9 cellular contexts compared by ENCODE assay signal in the genomic region with DNA sequence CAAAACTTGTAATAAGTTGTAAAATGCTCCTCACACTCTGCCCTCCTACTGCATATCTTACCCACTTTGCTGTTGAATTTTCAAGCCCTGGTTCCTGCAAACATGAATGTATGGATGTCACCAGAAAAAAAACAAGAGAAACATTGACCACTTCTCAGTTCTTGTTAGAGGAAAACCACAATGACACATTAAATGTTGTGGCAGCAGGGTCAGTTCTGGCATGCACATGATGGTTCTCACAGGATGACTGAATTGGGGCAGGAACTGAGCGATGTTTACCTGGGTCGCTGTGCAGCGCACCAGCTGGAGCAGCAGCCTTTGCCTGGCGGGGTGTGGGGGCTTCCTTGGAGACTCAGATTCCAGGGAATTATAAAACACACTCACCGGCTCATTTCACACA. TPM values are rescaled to one million over a fixed set of nuclear protein-coding genes. Genes with fewer than 3 reads are reported as not detected.
DNase-seq lines count a peak whose midpoint lies in the region; ATAC-seq lines count a peak whose summit lies in the region.
"Had no signal": no experiment of that assay in that cellular context is flagged by ENCODE, and none has a peak within 500 bp of the region (broad histone marks: within the 10 kb centered on the region; RNA-seq: fewer than 3 reads in every experiment).

No MANE protein-coding gene starts in this region.

- ATAC-seq in GM19463 (IDR thresholded peaks at IDR 0.05; ENCODE audit: unreplicated experiment) (peak; percentile 91), HG03460 (IDR thresholded peaks at IDR 0.05; ENCODE audit: unreplicated experiment) (peak; percentile 89)
- peak; percentile 85 for ATAC-seq in activated T-helper 17 cell treated with anti-CD3 and anti-CD28 coated beads, Interleukin-2, amount 50 U/mL, for 72 hours (replicated peaks)
- peak; percentile 83 for ATAC-seq in stimulated activated effector memory CD8-positive, alpha-beta T cell treated with anti-CD3 and anti-CD28 coated beads, Interleukin-12 subunit alpha, Interleukin-12 subunit beta, amount 100 ng/mL, for 72 hours
- ATAC-seq in naive thymus-derived CD8-positive, alpha-beta T cell, result no peak

- peaks cover 58% of the 10 kb centered on the region for H3K27me3 Mint-ChIP-seq in activated T-helper 17 cell treated with anti-CD3 and anti-CD28 coated beads, Interleukin-2, amount 50 U/mL, for 72 hours
- H3K27me3 Mint-ChIP-seq in naive thymus-derived CD8-positive, alpha-beta T cell, result peaks cover 13 to 53% (median 28%) of the 10 kb centered on the region in 5 donors

- no peak overlapping the region for H3K27ac Mint-ChIP-seq in activated T-helper 17 cell treated with anti-CD3 and anti-CD28 coated beads, Interleukin-2, amount 50 U/mL, for 72 hours
- H3K27ac Mint-ChIP-seq in stimulated activated effector memory CD8-positive, alpha-beta T cell treated with anti-CD3 and anti-CD28 coated beads, Interleukin-12 subunit alpha, Interleukin-12 subunit beta, amount 100 ng/mL, for 72 hours, result no peak overlapping the region
- H3K27ac Mint-ChIP-seq in naive thymus-derived CD8-positive, alpha-beta T cell, result no peak overlapping the region

- DNase-seq in stimulated activated effector memory CD8-positive, alpha-beta T cell treated with anti-CD3 and anti-CD28 coated beads, Interleukin-12 subunit alpha, Interleukin-12 subunit beta, amount 100 ng/mL, for 72 hours (ENCODE audit: low spot score in 2 of 2), result no peak
- DNase-seq in NCI-H2029 treated with DMSO at 0.1 percent for 48 hours (lab: John Stamatoyannopoulos, UW) (no peak), NK-92 (lab: John Stamatoyannopoulos, UW; ENCODE audit: unreplicated experiment) (no peak), NCI-H146 treated with DMSO at 0.1 percent for 48 hours (lab: John Stamatoyannopoulos, UW; ENCODE audit: unreplicated experiment) (no peak)
- DNase-seq in naive thymus-derived CD8-positive, alpha-beta T cell, result no peak
- DNase-seq: trophoblast cell had no signal

- H3K36me3 Mint-ChIP-seq in activated T-helper 17 cell treated with anti-CD3 and anti-CD28 coated beads, Interleukin-2, amount 50 U/mL, for 72 hours (ENCODE audit: low read depth), result no peaks in the 10 kb centered on the region
- H3K36me3 Mint-ChIP-seq in stimulated activated effector memory CD8-positive, alpha-beta T cell treated with anti-CD3 and anti-CD28 coated beads, Interleukin-12 subunit alpha, Interleukin-12 subunit beta, amount 100 ng/mL, for 72 hours, result no peaks in the 10 kb centered on the region
- no peaks in the 10 kb centered on the region for H3K36me3 Mint-ChIP-seq in naive thymus-derived CD8-positive, alpha-beta T cell

- H3K9me3 Mint-ChIP-seq in activated T-helper 17 cell treated with anti-CD3 and anti-CD28 coated beads, Interleukin-2, amount 50 U/mL, for 72 hours, result no peaks in the 10 kb centered on the region
- H3K9me3 Mint-ChIP-seq in stimulated activated effector memory CD8-positive, alpha-beta T cell treated with anti-CD3 and anti-CD28 coated beads, Interleukin-12 subunit alpha, Interleukin-12 subunit beta, amount 100 ng/mL, for 72 hours, result no peaks in the 10 kb centered on the region
- no peaks in the 10 kb centered on the region for H3K9me3 Mint-ChIP-seq in naive thymus-derived CD8-positive, alpha-beta T cell

- POLR2A ChIA-PET in naive thymus-derived CD8-positive, alpha-beta T cell (lab: Charles Lee), result no interaction called here

- H3K4me3 Mint-ChIP-seq in activated T-helper 17 cell treated with anti-CD3 and anti-CD28 coated beads, Interleukin-2, amount 50 U/mL, for 72 hours, result no peak overlapping the region
- H3K4me3 Mint-ChIP-seq in stimulated activated effector memory CD8-positive, alpha-beta T cell treated with anti-CD3 and anti-CD28 coated beads, Interleukin-12 subunit alpha, Interleukin-12 subunit beta, amount 100 ng/mL, for 72 hours, result no peak overlapping the region
- H3K4me3 Mint-ChIP-seq in naive thymus-derived CD8-positive, alpha-beta T cell, result no peak overlapping the region

- peaks cover 4% of the 10 kb centered on the region for H3K4me1 Mint-ChIP-seq in activated T-helper 17 cell treated with anti-CD3 and anti-CD28 coated beads, Interleukin-2, amount 50 U/mL, for 72 hours
- H3K4me1 Mint-ChIP-seq in stimulated activated effector memory CD8-positive, alpha-beta T cell treated with anti-CD3 and anti-CD28 coated beads, Interleukin-12 subunit alpha, Interleukin-12 subunit beta, amount 100 ng/mL, for 72 hours, result peaks cover 8% of the 10 kb centered on the region
- peaks cover 0 to 4% (median 0%) of the 10 kb centered on the region in 4 donors for H3K4me1 Mint-ChIP-seq in naive thymus-derived CD8-positive, alpha-beta T cell

RNA-seq across cellular contexts. Expression of gene PRKCE, which starts 14.0 kb away (rescaled TPM):
- total RNA-seq in activated T-helper 17 cell treated with anti-CD3 and anti-CD28 coated beads, Interleukin-2, amount 50 U/mL, for 72 hours, result 10 to 100 TPM; 15.9 to 16.6 TPM
- 10 to 100 TPM; 19.1 to 20.2 TPM for total RNA-seq in naive thymus-derived CD8-positive, alpha-beta T cell
- 1 to 10 TPM; 1.6 to 2.7 (median 2.4) TPM for polyA plus RNA-seq in naive thymus-derived CD8-positive, alpha-beta T cell

RNA-seq across cellular contexts. Expression of gene SRBD1, which starts 26.4 kb away (rescaled TPM):
- total RNA-seq in activated T-helper 17 cell treated with anti-CD3 and anti-CD28 coated beads, Interleukin-2, amount 50 U/mL, for 72 hours, result 10 to 100 TPM; 10.9 to 17.1 TPM
- total RNA-seq in naive thymus-derived CD8-positive, alpha-beta T cell, result 10 to 100 TPM; 24.5 to 26.3 TPM
- polyA plus RNA-seq in naive thymus-derived CD8-positive, alpha-beta T cell, result 10 to 100 TPM; 13.2 to 14.5 (median 14.4) TPM

Comparison
In these comparisons a context has a peak if more than half of its experiments do, and no peak if none do; other contexts are left out.
1. ATAC-seq: peak in GM19463 (single experiment), HG03460 (single experiment), activated T-helper 17 cell treated with anti-CD3 and anti-CD28 coated beads, Interleukin-2, amount 50 U/mL, for 72 hours (single experiment) and stimulated activated effector memory CD8-positive, alpha-beta T cell treated with anti-CD3 and anti-CD28 coated beads, Interleukin-12 subunit alpha, Interleukin-12 subunit beta, amount 100 ng/mL, for 72 hours (single experiment); none in naive thymus-derived CD8-positive, alpha-beta T cell (0 of 2).